8 cellular contexts compared by ENCODE assay signal in genomic region chr7:105388373-105389089, GRCh38. TPM values are rescaled to one million over a fixed set of nuclear protein-coding genes. Genes with fewer than 3 reads are reported as not detected.
DNase-seq lines count a peak whose midpoint lies in the region; ATAC-seq and FAIRE-seq lines count a peak whose summit lies in the region.

TSS of gene SRPK2 (minus strand) at chr7:105388921.

- in situ Hi-C loops in ACHN (cut with HindIII; ENCODE audit: low pct_ligation_motif_present, low pct_unique_long_range_greater_than_20kb, low sequenced_read_pairs) = no loop called here

- POLR2A ChIA-PET in activated CD8-positive, alpha-beta memory T cell treated with anti-CD3 and anti-CD28 coated beads for 36 hours (lab: Charles Lee) = interaction anchor here (0.7 kb wide), 1 partner anchor 36 kb away, joined by 5 read pairs; no protein-coding TSS in a partner anchor

- H3K36me3 Mint-ChIP-seq in effector memory CD8-positive, alpha-beta T cell (ENCODE audit: insufficient read depth) = peaks cover 15% of the 10 kb centered on the region

- H3K9me3 Mint-ChIP-seq in effector memory CD8-positive, alpha-beta T cell = no peaks in the 10 kb centered on the region

- H3K27ac Mint-ChIP-seq in effector memory CD8-positive, alpha-beta T cell = peak within 1 kb of the TSS; percentile 69 to 94

- peak; percentile 71 for ATAC-seq in HG03039 (IDR thresholded peaks at IDR 0.05; ENCODE audit: unreplicated experiment)
- ATAC-seq in effector memory CD8-positive, alpha-beta T cell (replicated peaks) = peak; percentile 75

- no peaks in the 10 kb centered on the region for H3K27me3 Mint-ChIP-seq in effector memory CD8-positive, alpha-beta T cell

- peak within 1 kb of the TSS; percentile 93 to 94 for H3K4me3 Mint-ChIP-seq in effector memory CD8-positive, alpha-beta T cell

- DNase-seq in ACHN = peak; percentile 84
- peak; percentile 74 for DNase-seq in GM18507 (ENCODE audit: extremely low spot score, insufficient read length, low read depth)
- peak; percentile 50 for DNase-seq in NCI-H510A (lab: John Stamatoyannopoulos, UW)
- peak; percentile 51 to 63 (median 61) for DNase-seq in effector memory CD8-positive, alpha-beta T cell
- peak; percentile 92 for DNase-seq in mesenteric fat pad (ENCODE audit: low spot score)
- DNase-seq in stimulated activated CD8-positive, alpha-beta memory T cell treated with anti-CD3 and anti-CD28 coated beads, Interleukin-15, amount 100 ng/mL, for 1 hour (ENCODE audit: low read depth) = peak; percentile 47

- CTCF ChIA-PET in activated CD8-positive, alpha-beta memory T cell treated with anti-CD3 and anti-CD28 coated beads for 36 hours (lab: Charles Lee) = interaction anchor here (1.0 to 1.4 kb wide), 3 partner anchors 10 to 243 kb away, joined by 3 to 4 read pairs (median 3); no protein-coding TSS in a partner anchor

- H3K4me1 Mint-ChIP-seq in effector memory CD8-positive, alpha-beta T cell (ENCODE audit: low read depth in 2 of 2) = peaks cover 19 to 31% of the 10 kb centered on the region in 2 donors

- FAIRE-seq in GM18507 (lab: Jason Lieb, UNC) = no peak

RNA-seq across cellular contexts. Expression of gene SRPK2, which starts in this region (rescaled TPM):
- 10 to 100 TPM; 38.8 to 43.9 TPM for total RNA-seq in activated CD8-positive, alpha-beta memory T cell treated with anti-CD3 and anti-CD28 coated beads for 36 hours
- total RNA-seq in mesenteric fat pad = 42.5 TPM

Comparison
In these comparisons a context has a peak if more than half of its experiments do, and no peak if none do; other contexts are left out.
1. Peak in every context shown above with its lines: DNase-seq and ATAC-seq.